Comparison of ENCODE assay signal across 23 cellular contexts in the genomic region with DNA sequence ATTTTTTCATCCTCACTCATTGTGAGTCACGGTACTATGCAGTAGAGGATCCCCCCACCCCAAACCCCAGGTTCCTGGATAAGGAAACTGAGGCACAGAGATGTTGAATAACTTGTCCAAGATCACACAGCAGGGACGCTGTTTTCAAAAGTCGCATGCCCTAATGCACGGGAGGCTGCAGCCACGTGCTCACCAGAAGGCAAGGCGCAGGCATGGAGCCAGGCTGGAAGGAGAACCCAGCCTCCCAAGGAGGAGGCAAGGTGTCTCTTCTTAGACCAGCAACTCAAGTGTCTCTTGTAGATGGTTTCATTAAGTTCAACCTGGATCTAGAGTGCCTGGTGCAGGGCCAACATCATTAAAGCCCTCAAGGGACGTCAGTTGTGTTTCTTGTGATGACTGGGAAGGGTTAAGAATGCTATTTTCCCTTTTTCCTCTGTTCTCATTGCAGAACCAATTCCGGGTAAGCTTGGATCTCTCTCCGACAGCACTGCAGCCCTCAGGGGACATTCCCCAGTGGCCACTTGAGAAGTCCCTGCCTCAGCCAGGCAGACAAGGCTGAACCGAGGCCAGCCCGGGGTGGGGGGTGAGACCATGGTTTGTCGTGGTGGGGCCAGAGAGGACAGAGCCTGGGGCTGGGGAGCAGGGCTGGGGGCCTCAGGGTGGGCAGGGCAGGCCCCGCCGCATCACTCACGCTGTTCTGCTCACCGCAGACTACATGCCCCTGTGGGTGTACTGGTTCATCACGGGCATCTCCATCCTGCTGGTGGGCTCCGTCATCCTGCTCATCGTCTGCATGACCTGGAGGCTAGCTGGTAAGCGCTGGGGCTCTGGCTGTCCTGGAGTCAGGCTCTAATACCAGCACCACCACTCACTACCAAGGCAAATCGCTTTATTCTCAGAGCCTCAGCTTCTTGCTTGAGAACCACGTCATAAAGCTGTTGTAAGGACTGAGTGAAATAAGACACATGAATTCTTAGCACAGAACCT. TPM values are rescaled to one million over a fixed set of nuclear protein-coding genes. Genes with fewer than 3 reads are reported as not detected.
DNase-seq lines count a peak whose midpoint lies in the region; ATAC-seq and TF ChIP-seq lines count a peak whose summit lies in the region.
"Had no signal": no experiment of that assay in that cellular context is flagged by ENCODE, and none has a peak within 500 bp of the region (broad histone marks: within the 10 kb centered on the region; RNA-seq: fewer than 3 reads in every experiment).

No MANE protein-coding gene starts in this region.

- ATAC-seq in activated CD8-positive, alpha-beta memory T cell treated with anti-CD3 and anti-CD28 coated beads, Interleukin-2, amount 10 ng/mL, durations not matched to agents 7 days and 5 days = no peak
- ATAC-seq in CD4-positive, alpha-beta T cell (ENCODE audit: poor library complexity) = no peak
- ATAC-seq in T-cell (replicated peaks in 1 of 4) (no peak), HG03457 (IDR thresholded peaks at IDR 0.05; ENCODE audit: unreplicated experiment) (no peak), HG03095 (IDR thresholded peaks at IDR 0.05; ENCODE audit: unreplicated experiment) (no peak)
- ATAC-seq: HCT116 had no signal

- peaks cover 40% of the 10 kb centered on the region for H3K4me1 Mint-ChIP-seq in activated CD8-positive, alpha-beta memory T cell treated with anti-CD3 and anti-CD28 coated beads, Interleukin-2, amount 10 ng/mL, durations not matched to agents 7 days and 5 days
- peaks cover 66% of the 10 kb centered on the region for H3K4me1 Mint-ChIP-seq in CD4-positive, alpha-beta T cell (ENCODE audit: low read depth)
- H3K4me1 Mint-ChIP-seq in T-cell = peaks cover 63 to 66% (median 64%) of the 10 kb centered on the region in 3 donors
- H3K4me1 Mint-ChIP-seq: IgD-negative memory B cell, mesothelial cell of epicardium had no signal

- H3K4me1 ChIP-seq in neutrophil (ENCODE audit: control insufficient read depth in 1 of 2, insufficient read depth in 1 of 2, low read depth in 1 of 2, low read length in 1 of 2) = peaks cover 98 to 100% of the 10 kb centered on the region in 2 experiments
- H3K4me1 ChIP-seq: parathyroid adenoma, SJSA1 had no signal

- intact Hi-C loops in CD4-positive, alpha-beta T cell (cut with DNase I, micrococcal nuclease) = loop anchor here in 1 of 2 experiments (2.0 kb wide), 1 partner anchor 65 kb away; no protein-coding TSS in a partner anchor

- H3K27me3 Mint-ChIP-seq in activated CD8-positive, alpha-beta memory T cell treated with anti-CD3 and anti-CD28 coated beads, Interleukin-2, amount 10 ng/mL, durations not matched to agents 7 days and 5 days = no peaks in the 10 kb centered on the region
- no peaks in the 10 kb centered on the region for H3K27me3 Mint-ChIP-seq in CD4-positive, alpha-beta T cell
- no peaks in the 10 kb centered on the region for H3K27me3 Mint-ChIP-seq in T-cell
- H3K27me3 Mint-ChIP-seq: activated CD4-positive, alpha-beta T cell treated with anti-CD3 and anti-CD28 coated beads for 36 hours; IgD-negative memory B cell had no signal

- H3K4me3 ChIP-seq in neutrophil (ENCODE audit: low read depth in 1 of 2, low read length in 1 of 2) = peak overlapping the region; percentile 58 to 63
- H3K4me3 ChIP-seq: cardiac muscle cell, SJSA1 had no signal

- no peak for TF ChIP-seq CTCF in CD4-positive, alpha-beta T cell (IDR thresholded peaks at IDR 0.05)
- TF ChIP-seq CTCF in neutrophil (IDR thresholded peaks at IDR 0.05) = no peak

- H3K4me3 Mint-ChIP-seq in activated CD8-positive, alpha-beta memory T cell treated with anti-CD3 and anti-CD28 coated beads, Interleukin-2, amount 10 ng/mL, durations not matched to agents 7 days and 5 days = no peak overlapping the region
- peak overlapping the region; percentile 30 for H3K4me3 Mint-ChIP-seq in CD4-positive, alpha-beta T cell
- H3K4me3 Mint-ChIP-seq in T-cell = peak overlapping the region in 1 of 3 donors; percentile 74
- H3K4me3 Mint-ChIP-seq: IgD-negative memory B cell, mesothelial cell of epicardium, nephron progenitor cell had no signal

- peaks cover 97% of the 10 kb centered on the region for H3K36me3 ChIP-seq in neutrophil
- H3K36me3 ChIP-seq: cardiac muscle cell had no signal

- DNase-seq in activated CD8-positive, alpha-beta memory T cell treated with anti-CD3 and anti-CD28 coated beads, Interleukin-2, amount 10 ng/mL, durations not matched to agents 7 days and 5 days = no peak
- no peak for DNase-seq in activated CD8-positive, alpha-beta memory T cell treated with anti-CD3 and anti-CD28 coated beads for 24 hours
- DNase-seq in CD4-positive, alpha-beta T cell = no peak
- DNase-seq in T-cell = no peak
- DNase-seq in amygdala (lab: John Stamatoyannopoulos, UW) = no peak
- DNase-seq: activated CD4-positive, alpha-beta T cell treated with anti-CD3 and anti-CD28 coated beads for 36 hours; activated gamma-delta T cell treated with Interleukin-2 at 50 U/mL for 16 hours; DMS 273 treated with DMSO at 0.1 percent for 48 hours; left ventricle myocardium superior; NCI-H1105; NCI-H2029; NCI-H526 treated with DMSO at 0.1 percent for 48 hours; nephron progenitor cell had no signal

- H3K36me3 Mint-ChIP-seq in activated CD8-positive, alpha-beta memory T cell treated with anti-CD3 and anti-CD28 coated beads, Interleukin-2, amount 10 ng/mL, durations not matched to agents 7 days and 5 days = peaks cover 46% of the 10 kb centered on the region
- H3K36me3 Mint-ChIP-seq in CD4-positive, alpha-beta T cell (ENCODE audit: low read depth) = peaks cover 76% of the 10 kb centered on the region
- H3K36me3 Mint-ChIP-seq in T-cell = peaks cover 46% of the 10 kb centered on the region

- POLR2A ChIA-PET in CD4-positive, alpha-beta T cell (lab: Charles Lee) = interaction anchor here (2.2 to 2.8 kb wide), 3 partner anchors 7 to 17 kb away, joined by 5 to 30 read pairs (median 21); no protein-coding TSS in a partner anchor
- POLR2A ChIA-PET in T-cell (lab: Charles Lee) = no interaction called here

- CTCF ChIA-PET in activated CD8-positive, alpha-beta memory T cell treated with anti-CD3 and anti-CD28 coated beads, Interleukin-2, amount 10 ng/mL, durations not matched to agents 7 days and 5 days (lab: Charles Lee) = interaction anchor here (0.8 to 2.8 kb wide), 5 partner anchors 11 to 66 kb away, joined by 3 to 14 read pairs (median 3); no protein-coding TSS in a partner anchor
- CTCF ChIA-PET in CD4-positive, alpha-beta T cell (lab: Charles Lee) = interaction anchor here (1.0 to 2.2 kb wide), 3 partner anchors 11 to 396 kb away, joined by 3 to 7 read pairs (median 5); no protein-coding TSS in a partner anchor
- CTCF ChIA-PET in T-cell (lab: Charles Lee) = no interaction called here

- H3K9me3 ChIP-seq in CD4-positive, alpha-beta T cell (ENCODE audit: control insufficient read depth, low read length) = no peaks in the 10 kb centered on the region
- no peaks in the 10 kb centered on the region for H3K9me3 ChIP-seq in neutrophil
- H3K9me3 ChIP-seq: SJSA1 had no signal

- H3K27ac Mint-ChIP-seq in activated CD8-positive, alpha-beta memory T cell treated with anti-CD3 and anti-CD28 coated beads, Interleukin-2, amount 10 ng/mL, durations not matched to agents 7 days and 5 days = peak overlapping the region; percentile 87
- peak overlapping the region; percentile 90 for H3K27ac Mint-ChIP-seq in CD4-positive, alpha-beta T cell
- H3K27ac Mint-ChIP-seq in T-cell = peak overlapping the region; percentile 88 to 90
- H3K27ac Mint-ChIP-seq: mesothelial cell of epicardium, nephron progenitor cell had no signal

- no peaks in the 10 kb centered on the region for H3K9me3 Mint-ChIP-seq in activated CD8-positive, alpha-beta memory T cell treated with anti-CD3 and anti-CD28 coated beads, Interleukin-2, amount 10 ng/mL, durations not matched to agents 7 days and 5 days (ENCODE audit: low read depth)
- no peaks in the 10 kb centered on the region for H3K9me3 Mint-ChIP-seq in CD4-positive, alpha-beta T cell
- no peaks in the 10 kb centered on the region for H3K9me3 Mint-ChIP-seq in T-cell
- H3K9me3 Mint-ChIP-seq: IgD-negative memory B cell, mesothelial cell of epicardium, nephron progenitor cell had no signal

- peak overlapping the region; percentile 34 for H3K27ac ChIP-seq in CD4-positive, alpha-beta T cell (ENCODE audit: low read depth, low read length)
- peak overlapping the region; percentile 91 for H3K27ac ChIP-seq in neutrophil
- H3K27ac ChIP-seq: cardiac muscle cell, parathyroid adenoma, SJSA1 had no signal

- H3K27me3 ChIP-seq in CD4-positive, alpha-beta T cell (ENCODE audit: control insufficient read depth, insufficient read depth, low read length) = no peaks in the 10 kb centered on the region
- no peaks in the 10 kb centered on the region for H3K27me3 ChIP-seq in neutrophil
- H3K27me3 ChIP-seq: cardiac muscle cell, SJSA1 had no signal

RNA-seq across cellular contexts. Expression of a gene that starts 15.7 kb away (rescaled TPM):
- not detected for total RNA-seq in activated CD8-positive, alpha-beta memory T cell treated with anti-CD3 and anti-CD28 coated beads, Interleukin-2, amount 10 ng/mL, durations not matched to agents 7 days and 5 days
- under 1 TPM; 0.05 to 0.08 TPM for total RNA-seq in CD4-positive, alpha-beta T cell
- total RNA-seq in T-cell = under 1 TPM in 3 of 5 donors, not detected in 2; 0.13 to 0.19 (median 0.15) TPM
- total RNA-seq: RPMI7951 had no signal

RNA-seq across cellular contexts. Expression of a gene that starts 20.6 kb away (rescaled TPM):
- 10 to 100 TPM; 22.5 to 25.1 TPM for total RNA-seq in activated CD8-positive, alpha-beta memory T cell treated with anti-CD3 and anti-CD28 coated beads, Interleukin-2, amount 10 ng/mL, durations not matched to agents 7 days and 5 days
- 10 to 100 TPM; 23.2 to 24.3 TPM for total RNA-seq in CD4-positive, alpha-beta T cell
- total RNA-seq in T-cell = 10 to 100 TPM; 38.8 to 72.7 (median 61.8) TPM

RNA-seq across cellular contexts. Expression of a gene that starts 53.6 kb away (rescaled TPM):
- total RNA-seq in activated CD8-positive, alpha-beta memory T cell treated with anti-CD3 and anti-CD28 coated beads, Interleukin-2, amount 10 ng/mL, durations not matched to agents 7 days and 5 days = 10 to 100 TPM; 23.8 to 31.6 TPM
- total RNA-seq in CD4-positive, alpha-beta T cell = 10 to 100 TPM; 11.0 to 11.6 TPM
- 10 to 100 TPM; 17.6 to 34.2 (median 30.1) TPM for total RNA-seq in T-cell

Comparison
In these comparisons a context has a peak if more than half of its experiments do, and no peak if none do; other contexts are left out.
1. CTCF ChIA-PET loops: an anchor here in activated CD8-positive, alpha-beta memory T cell treated with anti-CD3 and anti-CD28 coated beads, Interleukin-2, amount 10 ng/mL, durations not matched to agents 7 days and 5 days (0.8 to 2.8 kb wide) and CD4-positive, alpha-beta T cell (1.0 to 2.2 kb wide); none called in T-cell.